Comparison of ENCODE assay signal across 17 cellular contexts in genomic region chr13:96898212-96898611, GRCh38.
A peak's percentile ranks its signal among the peaks of the same experiment; 100 is the strongest.
DNase-seq lines count a peak whose midpoint lies in the region; ATAC-seq and TF ChIP-seq lines count a peak whose summit lies in the region.
"Had no signal": no experiment of that assay in that cellular context is flagged by ENCODE, and none has a peak within 500 bp of the region (broad histone marks: within the 10 kb centered on the region; RNA-seq: fewer than 3 reads in every experiment).

No MANE protein-coding gene starts in this region.

- intact Hi-C loops in gastrocnemius medialis (cut with DNase I; ENCODE audit: low total_unique reads): no loop called here

- TF ChIP-seq POLR2A in gastrocnemius medialis (IDR thresholded peaks at IDR 0.05): no peak

- H3K4me3 ChIP-seq in astrocyte of the cerebellum (ENCODE audit: low read depth, low read length) (no peak overlapping the region), skeletal muscle cell (ENCODE audit: low read depth, low read length) (no peak overlapping the region), gastrocnemius medialis (no peak overlapping the region)
- H3K4me3 ChIP-seq: GM12878, stomach had no signal

- no peaks in the 10 kb centered on the region for H3K27me3 ChIP-seq in gastrocnemius medialis
- H3K27me3 ChIP-seq: stomach had no signal

- DNase-seq in GM04503 (ENCODE audit: low read depth) (peak; percentile 4), astrocyte of the cerebellum (ENCODE audit: low read depth) (peak; percentile 63), fibroblast of the conjunctiva (ENCODE audit: low read depth) (peak; percentile 60), skeletal muscle cell (ENCODE audit: low read depth) (peak; percentile 75), mesenteric fat pad (ENCODE audit: low spot score) (no peak), gastrocnemius medialis (no peak)
- no peak for DNase-seq in activated CD4-positive, CD25-positive, alpha-beta regulatory T cell (lab: John Stamatoyannopoulos, UW)
- DNase-seq: activated CD4-positive, alpha-beta memory T cell treated with anti-CD3 and anti-CD28 coated beads for 36 hours; activated naive CD4-positive, alpha-beta T cell treated with anti-CD3 and anti-CD28 coated beads for 36 hours; activated T-cell treated with anti-CD3 and anti-CD28 coated beads, Interleukin-2, amount 50 U/mL, for 1 hour; Caco-2; NCI-H1694 treated with DMSO at 0.1 percent for 48 hours; NCI-H446; stomach; WERI-Rb-1 had no signal

- ATAC-seq in gastrocnemius medialis (no peak), GM18520 (IDR thresholded peaks at IDR 0.05; ENCODE audit: unreplicated experiment) (no peak)
- ATAC-seq: GM12878 had no signal

- H3K27ac ChIP-seq in gastrocnemius medialis: no peak overlapping the region
- H3K27ac ChIP-seq: stomach, WERI-Rb-1 had no signal

- in situ Hi-C loops in astrocyte of the cerebellum (cut with HindIII; ENCODE audit: low sequenced_read_pairs) (no loop called here), gastrocnemius medialis (cut with MboI; ENCODE audit: low sequenced_read_pairs in 4 of 4) (loop anchor here in 1 of 4 donors (10.0 kb wide), 1 partner anchor 57 kb away; no protein-coding TSS in a partner anchor)

- no peaks in the 10 kb centered on the region for H3K36me3 ChIP-seq in gastrocnemius medialis
- H3K36me3 ChIP-seq: stomach, WERI-Rb-1 had no signal

- no peaks in the 10 kb centered on the region for H3K4me1 ChIP-seq in gastrocnemius medialis
- H3K4me1 ChIP-seq: Caco-2, stomach had no signal

- no peaks in the 10 kb centered on the region for H3K9me3 ChIP-seq in gastrocnemius medialis
- H3K9me3 ChIP-seq: Caco-2 had no signal

- no peak for TF ChIP-seq CTCF in astrocyte of the cerebellum (IDR thresholded peaks at IDR 0.05; ENCODE audit: low read depth, low read length, missing control alignments)
- no peak for TF ChIP-seq CTCF in gastrocnemius medialis (IDR thresholded peaks at IDR 0.05 in 4 of 5, conservative IDR thresholded peaks at IDR 0.05 in 1 of 5)

Comparison
In these comparisons a context has a peak if more than half of its experiments do, and no peak if none do; other contexts are left out.
1. DNase-seq: peak in GM04503 (single experiment), astrocyte of the cerebellum (single experiment), fibroblast of the conjunctiva (single experiment) and skeletal muscle cell (single experiment); none in mesenteric fat pad (single experiment), gastrocnemius medialis (0 of 2) and activated CD4-positive, CD25-positive, alpha-beta regulatory T cell (0 of 4).